ENCODE assay signal across 21 cellular contexts in the genomic region with DNA sequence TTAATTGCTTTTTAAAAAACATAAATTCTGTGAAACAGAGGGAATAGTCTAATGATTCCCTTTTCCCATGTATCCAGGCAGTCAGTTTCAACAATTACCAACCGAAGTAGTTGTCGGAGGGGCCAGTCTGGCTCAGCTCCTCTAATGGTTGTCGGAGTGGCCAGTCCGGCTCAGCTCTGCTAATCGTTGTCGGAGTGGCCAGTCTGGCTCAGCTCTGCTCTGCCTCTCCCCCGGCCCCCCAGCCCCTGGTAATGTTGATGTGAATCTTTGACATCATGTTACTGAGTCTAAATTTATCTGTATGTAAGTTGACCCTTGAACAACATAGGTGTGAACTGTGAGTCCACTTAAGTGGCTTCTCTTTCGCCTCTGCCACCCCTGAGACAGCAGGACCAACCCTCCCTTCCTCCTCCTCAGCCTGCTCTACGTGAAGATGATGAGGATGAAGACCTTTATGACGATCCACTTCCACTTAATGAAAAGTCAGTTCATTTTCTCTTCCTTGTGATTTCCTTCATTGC.
"Had no signal": no experiment of that assay in that cellular context is flagged by ENCODE, and none has a peak within 500 bp of the region (broad histone marks: within the 10 kb centered on the region; RNA-seq: fewer than 3 reads in every experiment).

No MANE protein-coding gene starts in this region.

- H2AFZ ChIP-seq: parathyroid adenoma had no signal

- H3K4me3 ChIP-seq: coronary artery, heart left ventricle, sigmoid colon, testis, tibial nerve, upper lobe of right lung, vagina had no signal

- H3K27me3 ChIP-seq: foreskin keratinocyte, heart left ventricle, sigmoid colon, testis, tibial nerve, upper lobe of right lung, vagina had no signal

- H3K27ac Mint-ChIP-seq: endodermal cell, mesothelial cell of epicardium, nephron had no signal

- H3K27ac ChIP-seq: coronary artery, foreskin keratinocyte, heart left ventricle, parathyroid adenoma, sigmoid colon, testis, tibial nerve, upper lobe of right lung, vagina had no signal

- H3K9me3 Mint-ChIP-seq: endodermal cell, mesothelial cell of epicardium, nephron had no signal

- FAIRE-seq: endothelial cell of umbilical vein, small intestine had no signal

- ATAC-seq: foreskin keratinocyte, heart left ventricle, left colon, upper lobe of right lung had no signal

- H3K9ac ChIP-seq: parathyroid adenoma had no signal

- DNase-seq: effector CD4-positive, alpha-beta T cell; endodermal cell; erythroblast; foreskin keratinocyte; heart left ventricle; hippocampal formation; left colon; occipital lobe; sigmoid colon; small intestine; stimulated activated CD4-positive, alpha-beta T cell treated with anti-CD3 and anti-CD28 coated beads, Interleukin-12 subunit alpha, Interleukin-12 subunit beta, amount 100 ng/mL, for 4 hours; stimulated activated naive CD4-positive, alpha-beta T cell treated with Interleukin-2 at 50 U/mL for 16 hours; testis; upper lobe of right lung had no signal

- H3K4me1 ChIP-seq: parathyroid adenoma, sigmoid colon, testis, tibial nerve, upper lobe of right lung, vagina had no signal

- H3K9me3 ChIP-seq: heart left ventricle, sigmoid colon, testis, tibial nerve, upper lobe of right lung, vagina had no signal

- H3K4me3 Mint-ChIP-seq: endodermal cell, mesothelial cell of epicardium, nephron had no signal

- H3K4me1 Mint-ChIP-seq: endodermal cell, mesothelial cell of epicardium, nephron had no signal
